ENCODE assay signal across 1 cellular context in the genomic region with DNA sequence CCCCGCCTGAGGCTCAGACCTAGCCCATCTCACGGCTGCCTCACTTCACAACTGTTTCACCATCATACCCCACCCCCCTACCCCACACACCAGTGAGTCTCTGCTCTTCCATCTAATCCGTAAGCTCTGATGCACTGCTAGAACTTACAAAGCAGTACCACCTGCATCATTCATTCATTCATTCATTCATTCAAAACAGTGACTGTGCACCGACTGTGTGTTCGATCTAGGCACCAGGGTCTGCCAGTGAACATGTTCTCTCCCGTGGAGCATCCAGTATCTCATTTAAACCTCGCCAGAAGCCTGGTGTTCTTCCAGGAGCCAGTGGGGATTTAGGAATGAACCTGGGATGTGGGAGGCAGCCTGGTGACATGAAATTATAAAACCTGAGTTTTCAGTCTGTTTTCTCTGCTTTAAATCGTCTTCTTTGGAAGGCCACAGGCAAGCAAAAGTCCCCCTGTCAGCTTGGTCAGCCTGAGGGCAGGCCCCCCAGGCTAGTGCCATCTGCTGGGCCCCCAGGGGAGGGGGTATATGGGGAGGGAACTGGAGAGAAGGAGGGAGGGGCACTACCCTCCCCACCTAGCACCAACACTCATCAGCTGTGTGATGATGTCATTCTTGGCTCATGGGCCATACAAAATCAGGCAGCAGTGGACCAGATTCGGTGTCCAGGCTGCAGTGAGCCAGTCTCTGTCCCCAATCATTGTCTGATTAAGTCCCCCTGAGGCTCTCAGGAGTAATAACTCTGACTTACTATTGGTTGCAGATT.
A peak's percentile ranks its signal among the peaks of the same experiment; 100 is the strongest.
TF ChIP-seq lines count a peak whose summit lies in the region.

No MANE protein-coding gene starts in this region.

TF ChIP-seq in GM12878, 131 proteins besides CTCF, POLR2A, EP300 and RAD21:
- TF ChIP-seq BHLHE40 (IDR thresholded peaks at IDR 0.05; ENCODE audit: borderline replicate concordance in 1 of 2, low read depth in 2 of 2, low read length in 1 of 2) (no peak), ZNF24 (IDR thresholded peaks at IDR 0.05) (peak; percentile 90), ATF7 (IDR thresholded peaks at IDR 0.05; ENCODE audit: low read depth) (peak; percentile 70)
TF ChIP-seq in GM12878: peak in this region for 2.
